In the genomic region with DNA sequence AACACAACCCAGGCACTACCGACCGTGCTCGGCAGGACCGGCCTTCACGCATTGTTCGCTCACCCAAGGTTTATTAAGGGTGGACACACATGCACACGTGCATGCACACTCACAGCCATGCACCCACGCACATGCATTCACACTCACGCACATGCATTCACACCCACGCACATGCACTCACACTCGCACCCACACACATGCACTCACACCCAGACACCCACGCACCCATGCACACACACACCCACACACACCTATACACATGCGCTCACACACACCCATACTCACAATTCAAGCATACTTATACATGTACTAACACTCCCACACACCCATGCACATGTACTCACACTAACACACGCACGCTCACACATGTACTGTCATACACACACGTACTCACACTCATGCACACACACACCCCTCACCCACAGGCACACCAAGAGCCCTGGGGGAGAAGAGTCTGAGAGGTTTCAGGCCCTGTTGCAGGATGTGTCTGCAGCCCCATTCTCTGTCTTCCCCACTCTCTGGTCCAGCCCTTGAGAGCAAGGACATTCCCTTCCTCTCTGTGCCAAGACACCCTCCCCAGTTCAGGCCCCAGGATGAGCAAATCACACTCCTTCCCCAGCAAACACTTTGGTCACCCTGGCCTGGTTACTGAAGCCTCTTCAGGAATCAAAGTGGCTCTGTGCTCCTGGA, we compare ENCODE assay signal across 1 cellular context.
TF ChIP-seq lines count a peak whose summit lies in the region.

No MANE protein-coding gene starts in this region.

TF ChIP-seq in IMR-90, 13 proteins besides CTCF, POLR2A, EP300 and RAD21 (continued from another document):
- TF ChIP-seq, protein P1, sequence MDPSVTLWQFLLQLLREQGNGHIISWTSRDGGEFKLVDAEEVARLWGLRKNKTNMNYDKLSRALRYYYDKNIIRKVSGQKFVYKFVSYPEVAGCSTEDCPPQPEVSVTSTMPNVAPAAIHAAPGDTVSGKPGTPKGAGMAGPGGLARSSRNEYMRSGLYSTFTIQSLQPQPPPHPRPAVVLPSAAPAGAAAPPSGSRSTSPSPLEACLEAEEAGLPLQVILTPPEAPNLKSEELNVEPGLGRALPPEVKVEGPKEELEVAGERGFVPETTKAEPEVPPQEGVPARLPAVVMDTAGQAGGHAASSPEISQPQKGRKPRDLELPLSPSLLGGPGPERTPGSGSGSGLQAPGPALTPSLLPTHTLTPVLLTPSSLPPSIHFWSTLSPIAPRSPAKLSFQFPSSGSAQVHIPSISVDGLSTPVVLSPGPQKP (IDR thresholded peaks at IDR 0.05; ENCODE audit: borderline replicate concordance, low read depth, low read length): no peak
- no peak for TF ChIP-seq MAZ (IDR thresholded peaks at IDR 0.05; ENCODE audit: borderline replicate concordance, low read depth, low read length)
